Comparison of ENCODE assay signal across 1 cellular context in the genomic region with DNA sequence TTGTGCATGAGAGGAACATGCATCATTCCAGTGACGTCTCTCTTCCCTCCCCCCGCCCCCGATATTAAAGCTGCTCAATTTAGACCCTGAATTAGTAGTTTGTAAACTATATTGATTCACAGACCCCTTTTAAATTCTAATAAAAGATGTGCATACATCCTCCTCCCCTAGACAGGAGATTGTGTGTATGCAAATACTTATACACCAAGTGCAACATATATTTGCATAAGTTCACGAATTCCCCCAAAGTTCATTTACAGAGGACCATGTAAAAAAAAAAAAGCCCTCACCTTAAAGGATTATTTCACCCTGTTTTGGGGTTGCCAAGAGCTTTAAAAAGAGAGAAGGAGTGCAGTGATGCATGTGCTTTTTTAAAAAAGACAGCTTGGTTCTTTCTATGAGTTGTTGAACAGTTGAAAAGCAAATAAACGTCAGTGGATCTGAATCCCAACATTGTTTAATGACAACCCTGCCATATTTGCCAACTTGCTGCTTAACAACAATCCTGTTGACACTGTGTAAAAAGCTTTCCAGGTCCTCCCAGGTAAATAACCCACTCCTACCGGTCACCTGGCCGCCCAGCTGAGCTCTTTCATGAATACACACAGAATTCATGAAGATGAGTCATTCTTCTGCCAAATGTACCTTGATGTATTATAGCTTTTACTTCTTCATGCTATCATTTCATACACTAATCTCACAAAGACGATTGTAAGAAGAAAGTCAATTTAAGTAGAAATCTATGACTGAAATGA.
TF ChIP-seq lines count a peak whose summit lies in the region.

No MANE protein-coding gene starts in this region.

TF ChIP-seq in WTC11, 78 proteins besides CTCF, POLR2A, EP300 and RAD21 (continued from another document):
- TF ChIP-seq, protein P1, sequence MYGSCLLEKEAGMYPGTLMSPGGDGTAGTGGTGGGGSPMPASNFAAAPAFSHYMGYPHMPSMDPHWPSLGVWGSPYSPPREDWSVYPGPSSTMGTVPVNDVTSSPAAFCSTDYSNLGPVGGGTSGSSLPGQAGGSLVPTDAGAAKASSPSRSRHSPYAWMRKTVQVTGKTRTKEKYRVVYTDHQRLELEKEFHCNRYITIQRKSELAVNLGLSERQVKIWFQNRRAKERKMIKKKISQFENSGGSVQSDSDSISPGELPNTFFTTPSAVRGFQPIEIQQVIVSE (CRISPR knock-in tag; IDR thresholded peaks at IDR 0.05; ENCODE audit: borderline replicate concordance), result no peak
- TF ChIP-seq ZBTB21 (CRISPR knock-in tag; IDR thresholded peaks at IDR 0.05; ENCODE audit: borderline replicate concordance), result no peak
- TF ChIP-seq, protein P2, sequence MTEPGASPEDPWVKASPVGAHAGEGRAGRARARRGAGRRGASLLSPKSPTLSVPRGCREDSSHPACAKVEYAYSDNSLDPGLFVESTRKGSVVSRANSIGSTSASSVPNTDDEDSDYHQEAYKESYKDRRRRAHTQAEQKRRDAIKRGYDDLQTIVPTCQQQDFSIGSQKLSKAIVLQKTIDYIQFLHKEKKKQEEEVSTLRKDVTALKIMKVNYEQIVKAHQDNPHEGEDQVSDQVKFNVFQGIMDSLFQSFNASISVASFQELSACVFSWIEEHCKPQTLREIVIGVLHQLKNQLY (CRISPR knock-in tag; IDR thresholded peaks at IDR 0.05), result no peak
- TF ChIP-seq, protein P3, sequence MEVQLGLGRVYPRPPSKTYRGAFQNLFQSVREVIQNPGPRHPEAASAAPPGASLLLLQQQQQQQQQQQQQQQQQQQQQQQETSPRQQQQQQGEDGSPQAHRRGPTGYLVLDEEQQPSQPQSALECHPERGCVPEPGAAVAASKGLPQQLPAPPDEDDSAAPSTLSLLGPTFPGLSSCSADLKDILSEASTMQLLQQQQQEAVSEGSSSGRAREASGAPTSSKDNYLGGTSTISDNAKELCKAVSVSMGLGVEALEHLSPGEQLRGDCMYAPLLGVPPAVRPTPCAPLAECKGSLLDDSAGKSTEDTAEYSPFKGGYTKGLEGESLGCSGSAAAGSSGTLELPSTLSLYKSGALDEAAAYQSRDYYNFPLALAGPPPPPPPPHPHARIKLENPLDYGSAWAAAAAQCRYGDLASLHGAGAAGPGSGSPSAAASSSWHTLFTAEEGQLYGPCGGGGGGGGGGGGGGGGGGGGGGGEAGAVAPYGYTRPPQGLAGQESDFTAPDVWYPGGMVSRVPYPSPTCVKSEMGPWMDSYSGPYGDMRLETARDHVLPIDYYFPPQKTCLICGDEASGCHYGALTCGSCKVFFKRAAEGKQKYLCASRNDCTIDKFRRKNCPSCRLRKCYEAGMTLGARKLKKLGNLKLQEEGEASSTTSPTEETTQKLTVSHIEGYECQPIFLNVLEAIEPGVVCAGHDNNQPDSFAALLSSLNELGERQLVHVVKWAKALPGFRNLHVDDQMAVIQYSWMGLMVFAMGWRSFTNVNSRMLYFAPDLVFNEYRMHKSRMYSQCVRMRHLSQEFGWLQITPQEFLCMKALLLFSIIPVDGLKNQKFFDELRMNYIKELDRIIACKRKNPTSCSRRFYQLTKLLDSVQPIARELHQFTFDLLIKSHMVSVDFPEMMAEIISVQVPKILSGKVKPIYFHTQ (CRISPR knock-in tag; IDR thresholded peaks at IDR 0.05), result no peak
- TF ChIP-seq, protein P4, sequence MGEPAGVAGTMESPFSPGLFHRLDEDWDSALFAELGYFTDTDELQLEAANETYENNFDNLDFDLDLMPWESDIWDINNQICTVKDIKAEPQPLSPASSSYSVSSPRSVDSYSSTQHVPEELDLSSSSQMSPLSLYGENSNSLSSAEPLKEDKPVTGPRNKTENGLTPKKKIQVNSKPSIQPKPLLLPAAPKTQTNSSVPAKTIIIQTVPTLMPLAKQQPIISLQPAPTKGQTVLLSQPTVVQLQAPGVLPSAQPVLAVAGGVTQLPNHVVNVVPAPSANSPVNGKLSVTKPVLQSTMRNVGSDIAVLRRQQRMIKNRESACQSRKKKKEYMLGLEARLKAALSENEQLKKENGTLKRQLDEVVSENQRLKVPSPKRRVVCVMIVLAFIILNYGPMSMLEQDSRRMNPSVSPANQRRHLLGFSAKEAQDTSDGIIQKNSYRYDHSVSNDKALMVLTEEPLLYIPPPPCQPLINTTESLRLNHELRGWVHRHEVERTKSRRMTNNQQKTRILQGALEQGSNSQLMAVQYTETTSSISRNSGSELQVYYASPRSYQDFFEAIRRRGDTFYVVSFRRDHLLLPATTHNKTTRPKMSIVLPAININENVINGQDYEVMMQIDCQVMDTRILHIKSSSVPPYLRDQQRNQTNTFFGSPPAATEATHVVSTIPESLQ (CRISPR knock-in tag; IDR thresholded peaks at IDR 0.05), result no peak
- no peak for TF ChIP-seq ZNF219 (CRISPR knock-in tag; IDR thresholded peaks at IDR 0.05; ENCODE audit: borderline replicate concordance)
- TF ChIP-seq, protein P5, sequence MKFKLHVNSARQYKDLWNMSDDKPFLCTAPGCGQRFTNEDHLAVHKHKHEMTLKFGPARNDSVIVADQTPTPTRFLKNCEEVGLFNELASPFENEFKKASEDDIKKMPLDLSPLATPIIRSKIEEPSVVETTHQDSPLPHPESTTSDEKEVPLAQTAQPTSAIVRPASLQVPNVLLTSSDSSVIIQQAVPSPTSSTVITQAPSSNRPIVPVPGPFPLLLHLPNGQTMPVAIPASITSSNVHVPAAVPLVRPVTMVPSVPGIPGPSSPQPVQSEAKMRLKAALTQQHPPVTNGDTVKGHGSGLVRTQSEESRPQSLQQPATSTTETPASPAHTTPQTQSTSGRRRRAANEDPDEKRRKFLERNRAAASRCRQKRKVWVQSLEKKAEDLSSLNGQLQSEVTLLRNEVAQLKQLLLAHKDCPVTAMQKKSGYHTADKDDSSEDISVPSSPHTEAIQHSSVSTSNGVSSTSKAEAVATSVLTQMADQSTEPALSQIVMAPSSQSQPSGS (CRISPR knock-in tag; IDR thresholded peaks at IDR 0.05; ENCODE audit: borderline replicate concordance, low read depth), result no peak
- TF ChIP-seq ELF4 (CRISPR knock-in tag; IDR thresholded peaks at IDR 0.05; ENCODE audit: low read depth), result no peak
- TF ChIP-seq TEAD1 (CRISPR knock-in tag; IDR thresholded peaks at IDR 0.05), result no peak
- TF ChIP-seq, protein P6, sequence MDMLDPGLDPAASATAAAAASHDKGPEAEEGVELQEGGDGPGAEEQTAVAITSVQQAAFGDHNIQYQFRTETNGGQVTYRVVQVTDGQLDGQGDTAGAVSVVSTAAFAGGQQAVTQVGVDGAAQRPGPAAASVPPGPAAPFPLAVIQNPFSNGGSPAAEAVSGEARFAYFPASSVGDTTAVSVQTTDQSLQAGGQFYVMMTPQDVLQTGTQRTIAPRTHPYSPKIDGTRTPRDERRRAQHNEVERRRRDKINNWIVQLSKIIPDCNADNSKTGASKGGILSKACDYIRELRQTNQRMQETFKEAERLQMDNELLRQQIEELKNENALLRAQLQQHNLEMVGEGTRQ (CRISPR knock-in tag; IDR thresholded peaks at IDR 0.05), result no peak
- no peak for TF ChIP-seq GABPB1 (CRISPR knock-in tag; IDR thresholded peaks at IDR 0.05)
- TF ChIP-seq, protein P7, sequence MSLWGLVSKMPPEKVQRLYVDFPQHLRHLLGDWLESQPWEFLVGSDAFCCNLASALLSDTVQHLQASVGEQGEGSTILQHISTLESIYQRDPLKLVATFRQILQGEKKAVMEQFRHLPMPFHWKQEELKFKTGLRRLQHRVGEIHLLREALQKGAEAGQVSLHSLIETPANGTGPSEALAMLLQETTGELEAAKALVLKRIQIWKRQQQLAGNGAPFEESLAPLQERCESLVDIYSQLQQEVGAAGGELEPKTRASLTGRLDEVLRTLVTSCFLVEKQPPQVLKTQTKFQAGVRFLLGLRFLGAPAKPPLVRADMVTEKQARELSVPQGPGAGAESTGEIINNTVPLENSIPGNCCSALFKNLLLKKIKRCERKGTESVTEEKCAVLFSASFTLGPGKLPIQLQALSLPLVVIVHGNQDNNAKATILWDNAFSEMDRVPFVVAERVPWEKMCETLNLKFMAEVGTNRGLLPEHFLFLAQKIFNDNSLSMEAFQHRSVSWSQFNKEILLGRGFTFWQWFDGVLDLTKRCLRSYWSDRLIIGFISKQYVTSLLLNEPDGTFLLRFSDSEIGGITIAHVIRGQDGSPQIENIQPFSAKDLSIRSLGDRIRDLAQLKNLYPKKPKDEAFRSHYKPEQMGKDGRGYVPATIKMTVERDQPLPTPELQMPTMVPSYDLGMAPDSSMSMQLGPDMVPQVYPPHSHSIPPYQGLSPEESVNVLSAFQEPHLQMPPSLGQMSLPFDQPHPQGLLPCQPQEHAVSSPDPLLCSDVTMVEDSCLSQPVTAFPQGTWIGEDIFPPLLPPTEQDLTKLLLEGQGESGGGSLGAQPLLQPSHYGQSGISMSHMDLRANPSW (CRISPR knock-in tag; conservative IDR thresholded peaks at IDR 0.05; ENCODE audit: low read depth), result no peak
TF ChIP-seq in WTC11: peak in this region for 0.
